Comparison of ENCODE assay signal across 24 cellular contexts in genomic region chr2:33166287-33166881, GRCh38.
DNase-seq lines count a peak whose midpoint lies in the region; ATAC-seq and TF ChIP-seq lines count a peak whose summit lies in the region.
"Had no signal": no experiment of that assay in that cellular context is flagged by ENCODE, and none has a peak within 500 bp of the region (broad histone marks: within the 10 kb centered on the region; RNA-seq: fewer than 3 reads in every experiment).

No MANE protein-coding gene starts in this region.

- H2AK5ac ChIP-seq in H9 (ENCODE audit: insufficient read length, low read length) = no peak overlapping the region

- no peak overlapping the region for H2BK120ac ChIP-seq in H9 (ENCODE audit: low read depth, low read length, poor library complexity, severe bottlenecking)

- no peaks in the 10 kb centered on the region for H3K79me1 ChIP-seq in H9 (ENCODE audit: insufficient read depth, low read depth, low read length, poor library complexity, severe bottlenecking)

- H3K4me1 Mint-ChIP-seq in MCF 10A (ENCODE audit: insufficient read depth, unreplicated experiment) (peaks cover 47% of the 10 kb centered on the region), T-helper 17 cell (no peaks in the 10 kb centered on the region), H9 (peaks cover 21 to 24% of the 10 kb centered on the region in 2 experiments)
- H3K4me1 Mint-ChIP-seq: activated B cell treated with CpG ODN at 0.5 μM for 24 hours; activated T-helper 17 cell treated with anti-CD3 and anti-CD28 coated beads, Interleukin-2, amount 50 U/mL, for 72 hours had no signal

- intact Hi-C loops in MCF 10A (cut with micrococcal nuclease) = no loop called here
- intact Hi-C loops in mammary epithelial cell (cut with micrococcal nuclease) = no loop called here

- no peak overlapping the region for H3K18ac ChIP-seq in H9 (ENCODE audit: insufficient read length, low read depth, low read length)

- H3K4me3 Mint-ChIP-seq in MCF 10A (ENCODE audit: unreplicated experiment) = no peak overlapping the region
- no peak overlapping the region for H3K4me3 Mint-ChIP-seq in T-helper 17 cell
- no peak overlapping the region for H3K4me3 Mint-ChIP-seq in H9
- H3K4me3 Mint-ChIP-seq: activated B cell treated with CpG ODN at 0.5 μM for 24 hours; activated T-helper 17 cell treated with anti-CD3 and anti-CD28 coated beads, Interleukin-2, amount 50 U/mL, for 72 hours; CD8-positive, alpha-beta T cell; T-helper 1 cell treated with Interleukin-12 subunit alpha and Interleukin-12 subunit beta and Interleukin-4 antibody, amounts not matched to agents 30 μg/mL and 1 μg/mL, for 36 hours had no signal

- 83% methylated on average over 5 of the region's 5 CpGs for WGBS in mammary epithelial cell (ENCODE audit: low coverage, missing lambda C conversion rate)
- WGBS in H9 (ENCODE audit: extremely low coverage, insufficient read length, low lambda C conversion rate) = no CpG with 5 or more reads among the region's 5 CpGs

- ATAC-seq in T-helper 17 cell = no peak
- ATAC-seq in GM18505 (IDR thresholded peaks at IDR 0.05; ENCODE audit: unreplicated experiment) = no peak
- ATAC-seq: activated T-helper 17 cell treated with anti-CD3 and anti-CD28 coated beads, Interleukin-2, amount 50 U/mL, for 72 hours; CD8-positive, alpha-beta T cell; esophagus mucosa; left lobe of liver; pancreas; Right ventricle myocardium inferior had no signal

- H3K27me3 Mint-ChIP-seq in MCF 10A (ENCODE audit: insufficient read depth, unreplicated experiment) = no peaks in the 10 kb centered on the region
- H3K27me3 Mint-ChIP-seq in T-helper 17 cell = peaks cover 22% of the 10 kb centered on the region
- H3K27me3 Mint-ChIP-seq in H9 (ENCODE audit: low read depth) = no peaks in the 10 kb centered on the region
- H3K27me3 Mint-ChIP-seq: activated B cell treated with CpG ODN at 0.5 μM for 24 hours had no signal

- no peak for TF ChIP-seq POLR2A in GM18505 (IDR thresholded peaks at IDR 0.05; ENCODE audit: borderline replicate concordance, extremely low read depth, insufficient read depth, insufficient read length)

- no peak overlapping the region for H3K56ac ChIP-seq in H9 (ENCODE audit: insufficient read length, low read depth, low read length)

- H3K27ac Mint-ChIP-seq in MCF 10A (ENCODE audit: low read depth, unreplicated experiment) (peak overlapping the region; percentile 10), T-helper 17 cell (no peak overlapping the region), H9 (no peak overlapping the region)
- H3K27ac Mint-ChIP-seq: activated B cell treated with CpG ODN at 0.5 μM for 24 hours; activated T-helper 17 cell treated with anti-CD3 and anti-CD28 coated beads, Interleukin-2, amount 50 U/mL, for 72 hours; CD8-positive, alpha-beta T cell; T-helper 1 cell treated with Interleukin-12 subunit alpha and Interleukin-12 subunit beta and Interleukin-4 antibody, amounts not matched to agents 30 μg/mL and 1 μg/mL, for 36 hours had no signal

- H3K9ac ChIP-seq in mammary epithelial cell (ENCODE audit: insufficient read depth, low read length) (no peak overlapping the region), H9 (ENCODE audit: extremely low read depth, insufficient read length, low read length) (no peak overlapping the region)

- H3K23me2 ChIP-seq in H9 (ENCODE audit: insufficient read length, low read depth, low read length, poor library complexity, severe bottlenecking) = no peaks in the 10 kb centered on the region

- no peak overlapping the region for H3K4me2 ChIP-seq in mammary epithelial cell (ENCODE audit: insufficient read depth, low read depth, low read length)
- H3K4me2 ChIP-seq in H9 (ENCODE audit: insufficient read depth, insufficient read length, low read length) = no peak overlapping the region

- no peak overlapping the region for H2BK12ac ChIP-seq in H9 (ENCODE audit: insufficient read length, low read depth, low read length)

- H2BK15ac ChIP-seq in H9 (ENCODE audit: low read depth, low read length) = no peak overlapping the region

- H3K27ac ChIP-seq in mammary epithelial cell (ENCODE audit: insufficient read depth, low read depth, low read length) = no peak overlapping the region
- H3K27ac ChIP-seq in H9 (ENCODE audit: insufficient read length, low read depth, low read length) = no peak overlapping the region
- H3K27ac ChIP-seq: 22Rv1, adrenal gland, pancreas, sigmoid colon, thyroid gland had no signal

- peaks cover 20% of the 10 kb centered on the region for H3K36me3 Mint-ChIP-seq in MCF 10A (ENCODE audit: insufficient read depth, unreplicated experiment)
- H3K36me3 Mint-ChIP-seq in T-helper 17 cell (ENCODE audit: low read depth) = no peaks in the 10 kb centered on the region
- H3K36me3 Mint-ChIP-seq in H9 (ENCODE audit: insufficient read depth in 1 of 3, low read depth in 3 of 3) = peaks cover 0 to 10% (median 3%) of the 10 kb centered on the region in 3 experiments; a peak in 5 of 7 replicates
- H3K36me3 Mint-ChIP-seq: CD8-positive, alpha-beta T cell had no signal

- in situ Hi-C loops in mammary epithelial cell (cut with MboI; ENCODE audit: low sequenced_read_pairs in 2 of 2) = no loop called here
- in situ Hi-C loops in astrocyte of the spinal cord (cut with HindIII; ENCODE audit: low sequenced_read_pairs) = no loop called here

- peaks cover 3% of the 10 kb centered on the region for H3K4me1 ChIP-seq in mammary epithelial cell (ENCODE audit: insufficient read depth, low read length)
- no peaks in the 10 kb centered on the region; the same call in 1 of the 2 replicates for H3K4me1 ChIP-seq in H9 (ENCODE audit: insufficient read depth, low read length)
- H3K4me1 ChIP-seq: adrenal gland, pancreas, thyroid gland had no signal

- H3K9me3 ChIP-seq in mammary epithelial cell (replicated peaks; ENCODE audit: insufficient read depth, low read length) = no peaks in the 10 kb centered on the region
- no peaks in the 10 kb centered on the region for H3K9me3 ChIP-seq in T-helper 17 cell (ENCODE audit: control insufficient read depth, low read length, poor library complexity, severe bottlenecking)
- no peaks in the 10 kb centered on the region for H3K9me3 ChIP-seq in H9 (ENCODE audit: control insufficient read depth, low read depth, low read length)
- H3K9me3 ChIP-seq: adrenal gland, pancreas, sigmoid colon, thyroid gland had no signal

- CTCF ChIA-PET in MCF 10A (lab: Yijun Ruan, JAX) = interaction anchor here (1.1 kb wide), 2 partner anchors 37 to 215 kb away, joined by 3 read pairs; no protein-coding TSS in a partner anchor
- CTCF ChIA-PET in mammary epithelial cell (lab: Charles Lee; ENCODE audit: low non-redundant PET) = no interaction called here

- H3K23ac ChIP-seq in H9 (ENCODE audit: insufficient read length, low read depth, low read length) = no peak overlapping the region

- no peaks in the 10 kb centered on the region for H3K36me3 ChIP-seq in mammary epithelial cell (ENCODE audit: insufficient read depth, low read length)
- H3K36me3 ChIP-seq: adrenal gland, pancreas, sigmoid colon, thyroid gland had no signal

- H2AFZ ChIP-seq in mammary epithelial cell (ENCODE audit: low read depth, low read length) (no peak overlapping the region), H9 (ENCODE audit: low read length) (no peak overlapping the region)

- H4K20me1 ChIP-seq in mammary epithelial cell (ENCODE audit: insufficient read depth, low read length) = no peaks in the 10 kb centered on the region
- H4K20me1 ChIP-seq in H9 (ENCODE audit: control insufficient read depth, insufficient read depth, insufficient read length) = no peaks in the 10 kb centered on the region

- no peak overlapping the region for H2BK5ac ChIP-seq in H9 (ENCODE audit: insufficient read length, low read length)

- H3K4me3 ChIP-seq in mammary epithelial cell (replicated peaks in 1 of 3; ENCODE audit: insufficient read depth in 1 of 3, low read depth in 2 of 3, low read length in 3 of 3) = no peak overlapping the region
- H3K4me3 ChIP-seq in astrocyte of the spinal cord (ENCODE audit: low read depth, low read length) = no peak overlapping the region
- H3K4me3 ChIP-seq in fibroblast of villous mesenchyme (ENCODE audit: low read depth, low read length) = no peak overlapping the region
- H3K4me3 ChIP-seq: adrenal gland, pancreas, sigmoid colon, thyroid gland had no signal

- no peak overlapping the region for H3K4ac ChIP-seq in H9 (ENCODE audit: low read depth, low read length)

- no peak overlapping the region for H4K91ac ChIP-seq in H9 (ENCODE audit: insufficient read length, low read depth, low read length)

- POLR2A ChIA-PET in MCF 10A (lab: Yijun Ruan, JAX) = interaction anchor here (0.9 kb wide), 1 partner anchor 13 kb away, joined by 3 read pairs; no protein-coding TSS in a partner anchor

- dilution Hi-C loops in mammary epithelial cell (cut with HindIII; ENCODE audit: low sequenced_read_pairs) = no loop called here

- no peak overlapping the region for H2BK20ac ChIP-seq in H9 (ENCODE audit: low read depth, low read length, poor library complexity, severe bottlenecking)

- TF ChIP-seq CTCF in MCF 10A (IDR thresholded peaks at IDR 0.05; ENCODE audit: unreplicated experiment) (no peak), mammary epithelial cell (conservative IDR thresholded peaks at IDR 0.05 in 1 of 2, IDR thresholded peaks at IDR 0.05 in 1 of 2; ENCODE audit: extremely low read depth in 1 of 2, insufficient read depth in 1 of 2, low read depth in 1 of 2, low read length in 2 of 2) (no peak), astrocyte of the spinal cord (IDR thresholded peaks at IDR 0.05; ENCODE audit: low read depth, low read length) (no peak), fibroblast of villous mesenchyme (IDR thresholded peaks at IDR 0.05; ENCODE audit: insufficient read depth, low read depth, low read length) (no peak), H9 (conservative IDR thresholded peaks at IDR 0.05) (no peak)

- no peak overlapping the region for H3T11ph ChIP-seq in H9 (ENCODE audit: low read length)

- H3K79me2 ChIP-seq in mammary epithelial cell (ENCODE audit: insufficient read depth, low read length) = no peaks in the 10 kb centered on the region
- no peaks in the 10 kb centered on the region for H3K79me2 ChIP-seq in H9 (ENCODE audit: insufficient read depth, low read length)

- H3K27me3 ChIP-seq in mammary epithelial cell (ENCODE audit: insufficient read depth, low read length) = no peaks in the 10 kb centered on the region
- H3K27me3 ChIP-seq in H9 (ENCODE audit: insufficient read depth, low read length) = no peaks in the 10 kb centered on the region
- H3K27me3 ChIP-seq: adrenal gland, pancreas, sigmoid colon, thyroid gland had no signal

- BruUV-seq in MCF 10A (replicated peaks; lab: Mats Ljungman, UMichigan) (no TSS peak), mammary epithelial cell (replicated peaks; lab: Mats Ljungman, UMichigan) (no TSS peak)

- H4K8ac ChIP-seq in H9 (replicated peaks; ENCODE audit: insufficient read length, low read depth, low read length) = no peak overlapping the region

- no peak overlapping the region for H3K14ac ChIP-seq in H9 (ENCODE audit: insufficient read depth, low read length)

- H4K5ac ChIP-seq in H9 (ENCODE audit: insufficient read length, low read depth, low read length) = no peak overlapping the region

- DNase-seq in MCF 10A (ENCODE audit: unreplicated experiment) = peak; percentile 27
- no peak for DNase-seq in mammary epithelial cell
- DNase-seq in astrocyte of the spinal cord (ENCODE audit: low read depth, low spot score) = peak; percentile 80
- peak; percentile 75 for DNase-seq in fibroblast of villous mesenchyme (ENCODE audit: low read depth)
- no peak for DNase-seq in T-helper 17 cell
- DNase-seq in H9 = no peak
- no peak for DNase-seq in NCI-H1048 (lab: John Stamatoyannopoulos, UW)
- DNase-seq: activated B cell treated with CpG ODN at 0.5 μM for 24 hours; adrenal gland; CD8-positive, alpha-beta T cell; NCI-H1694; NCI-H446 treated with DMSO at 0.1 percent for 48 hours; pancreas; sigmoid colon; stimulated activated CD4-positive, alpha-beta T cell treated with anti-CD3 and anti-CD28 coated beads, Interleukin-4, amount 100 ng/mL, for 1 hour; stimulated activated CD8-positive, alpha-beta memory T cell treated with anti-CD3 and anti-CD28 coated beads, Interleukin-4, amount 100 ng/mL, for 48 hours; thyroid gland had no signal

- H3K9me3 Mint-ChIP-seq in MCF 10A (ENCODE audit: unreplicated experiment) (no peaks in the 10 kb centered on the region), H9 (peaks cover 5 to 9% of the 10 kb centered on the region in 2 experiments; a peak in 2 of 5 replicates)
- H3K9me3 Mint-ChIP-seq: activated B cell treated with CpG ODN at 0.5 μM for 24 hours; activated T-helper 17 cell treated with anti-CD3 and anti-CD28 coated beads, Interleukin-2, amount 50 U/mL, for 72 hours; CD8-positive, alpha-beta T cell; T-helper 1 cell treated with Interleukin-12 subunit alpha and Interleukin-12 subunit beta and Interleukin-4 antibody, amounts not matched to agents 30 μg/mL and 1 μg/mL, for 36 hours had no signal

Comparison
In these comparisons a context has a peak if more than half of its experiments do, and no peak if none do; other contexts are left out.
1. DNase-seq: peak in MCF 10A (single experiment), astrocyte of the spinal cord (single experiment) and fibroblast of villous mesenchyme (single experiment); none in mammary epithelial cell (single experiment), T-helper 17 cell (0 of 3), H9 (single experiment) and NCI-H1048 (single experiment).